ENCODE assay signal across 23 cellular contexts in the genomic region with DNA sequence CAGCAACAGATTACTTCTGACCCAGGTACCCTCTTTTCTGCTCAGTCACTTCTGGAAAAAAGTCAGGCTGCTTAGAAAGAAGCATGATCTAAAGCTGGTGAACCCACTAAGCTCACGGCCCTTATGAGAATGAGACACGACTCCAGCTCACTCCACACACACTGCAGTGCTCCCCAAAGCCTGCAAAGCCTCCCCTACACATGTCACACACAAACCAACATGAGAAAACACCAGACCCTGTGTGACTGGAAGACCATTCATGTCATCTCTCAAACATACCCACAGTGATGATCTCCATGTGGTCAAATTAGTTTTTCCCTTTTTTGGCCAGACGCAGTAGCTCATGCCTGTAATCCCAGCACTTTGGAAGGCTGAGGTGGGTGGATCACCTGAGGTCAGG. TPM values are rescaled to one million over a fixed set of nuclear protein-coding genes. Genes with fewer than 3 reads are reported as not detected.
DNase-seq lines count a peak whose midpoint lies in the region; ATAC-seq lines count a peak whose summit lies in the region.
"Had no signal": no experiment of that assay in that cellular context is flagged by ENCODE, and none has a peak within 500 bp of the region (broad histone marks: within the 10 kb centered on the region; RNA-seq: fewer than 3 reads in every experiment).

No MANE protein-coding gene starts in this region.

- peaks cover 11 to 28% (median 21%) of the 10 kb centered on the region in 3 donors for H3K4me1 Mint-ChIP-seq in T-cell
- peaks cover 28% of the 10 kb centered on the region for H3K4me1 Mint-ChIP-seq in central memory CD8-positive, alpha-beta T cell
- peaks cover 15 to 17% of the 10 kb centered on the region in 2 donors for H3K4me1 Mint-ChIP-seq in stimulated activated naive B cell treated with anti-CD40 and anti-IgM and Interleukin-4, amounts not matched to agents 10 μg/mL and 1 μg/mL and 100 μg/mL, for 72 hours
- H3K4me1 Mint-ChIP-seq: nephron had no signal

- H3K27ac Mint-ChIP-seq in activated naive CD4-positive, alpha-beta T cell treated with anti-CD3 and anti-CD28 coated beads, Interleukin-2, amount 50 U/mL, for 72 hours = peak overlapping the region; percentile 41 to 58
- peak overlapping the region; percentile 24 to 77 for H3K27ac Mint-ChIP-seq in T-cell
- peak overlapping the region; percentile 46 for H3K27ac Mint-ChIP-seq in central memory CD8-positive, alpha-beta T cell (ENCODE audit: low read depth)
- H3K27ac Mint-ChIP-seq in stimulated activated naive B cell treated with anti-CD40 and anti-IgM and Interleukin-4, amounts not matched to agents 10 μg/mL and 1 μg/mL and 100 μg/mL, for 72 hours = peak overlapping the region; percentile 57
- H3K27ac Mint-ChIP-seq: nephron had no signal

- peaks cover 9 to 25% of the 10 kb centered on the region in 2 donors for H3K36me3 Mint-ChIP-seq in activated naive CD4-positive, alpha-beta T cell treated with anti-CD3 and anti-CD28 coated beads, Interleukin-2, amount 50 U/mL, for 72 hours
- H3K36me3 Mint-ChIP-seq in T-cell = peaks cover 47% of the 10 kb centered on the region
- H3K36me3 Mint-ChIP-seq in central memory CD8-positive, alpha-beta T cell (ENCODE audit: insufficient read depth) = peaks cover 52% of the 10 kb centered on the region
- H3K36me3 Mint-ChIP-seq in stimulated activated naive B cell treated with anti-CD40 and anti-IgM and Interleukin-4, amounts not matched to agents 10 μg/mL and 1 μg/mL and 100 μg/mL, for 72 hours = peaks cover 49 to 59% of the 10 kb centered on the region in 2 donors

- H3K27me3 Mint-ChIP-seq in T-cell = no peaks in the 10 kb centered on the region
- no peaks in the 10 kb centered on the region for H3K27me3 Mint-ChIP-seq in central memory CD8-positive, alpha-beta T cell
- H3K27me3 Mint-ChIP-seq in stimulated activated naive B cell treated with anti-CD40 and anti-IgM and Interleukin-4, amounts not matched to agents 10 μg/mL and 1 μg/mL and 100 μg/mL, for 72 hours = no peaks in the 10 kb centered on the region

- DNase-seq in activated naive CD4-positive, alpha-beta T cell treated with anti-CD3 and anti-CD28 coated beads, Interleukin-2, amount 50 U/mL, for 72 hours (ENCODE audit: low spot score in 2 of 2) = no peak
- no peak for DNase-seq in activated naive CD4-positive, alpha-beta T cell (lab: John Stamatoyannopoulos, UW)
- no peak for DNase-seq in T-cell
- no peak for DNase-seq in central memory CD8-positive, alpha-beta T cell (ENCODE audit: low spot score in 2 of 2)
- no peak for DNase-seq in stimulated activated naive B cell treated with anti-CD40 and anti-IgM and Interleukin-4, amounts not matched to agents 10 μg/mL and 1 μg/mL and 100 μg/mL, for 72 hours
- DNase-seq in OCI-M2 (lab: John Stamatoyannopoulos, UW; ENCODE audit: unreplicated experiment) = no peak
- DNase-seq in NCI-H1092 treated with DMSO at 0.1 percent for 48 hours (lab: John Stamatoyannopoulos, UW) = no peak
- DNase-seq: activated CD4-positive, alpha-beta T cell treated with anti-CD3 and anti-CD28 coated beads, Interleukin-2, amount 50 U/mL, for 48 hours; cortex of kidney; DMS153; glutamatergic neuron; mesendoderm; NCI-H1105 treated with DMSO at 0.1 percent for 48 hours; NCI-H2081; NCI-H82; SHP77; sigmoid colon; stimulated activated CD4-positive, alpha-beta T cell treated with anti-CD3 and anti-CD28 coated beads, Interleukin-15, amount 100 ng/mL, for 24 hours; SW 1271; uterus had no signal

- CTCF ChIA-PET in T-cell (lab: Charles Lee) = no interaction called here

- POLR2A ChIA-PET in T-cell (lab: Charles Lee) = interaction anchor here in 1 of 2 donors (1.1 kb wide), 1 partner anchor 16 kb away, joined by 3 read pairs; no protein-coding TSS in a partner anchor

- no peaks in the 10 kb centered on the region for H3K9me3 Mint-ChIP-seq in activated naive CD4-positive, alpha-beta T cell treated with anti-CD3 and anti-CD28 coated beads, Interleukin-2, amount 50 U/mL, for 72 hours
- no peaks in the 10 kb centered on the region for H3K9me3 Mint-ChIP-seq in T-cell
- H3K9me3 Mint-ChIP-seq in central memory CD8-positive, alpha-beta T cell = no peaks in the 10 kb centered on the region
- H3K9me3 Mint-ChIP-seq in stimulated activated naive B cell treated with anti-CD40 and anti-IgM and Interleukin-4, amounts not matched to agents 10 μg/mL and 1 μg/mL and 100 μg/mL, for 72 hours = no peaks in the 10 kb centered on the region
- H3K9me3 Mint-ChIP-seq: nephron had no signal

- H3K4me3 Mint-ChIP-seq in T-cell = no peak overlapping the region
- H3K4me3 Mint-ChIP-seq in central memory CD8-positive, alpha-beta T cell = peak overlapping the region; percentile 34
- H3K4me3 Mint-ChIP-seq in stimulated activated naive B cell treated with anti-CD40 and anti-IgM and Interleukin-4, amounts not matched to agents 10 μg/mL and 1 μg/mL and 100 μg/mL, for 72 hours = no peak overlapping the region
- H3K4me3 Mint-ChIP-seq: nephron had no signal

- no peak for ATAC-seq in activated naive CD4-positive, alpha-beta T cell treated with anti-CD3 and anti-CD28 coated beads, Interleukin-2, amount 50 U/mL, for 72 hours
- ATAC-seq in T-cell (replicated peaks in 1 of 4) (no peak), HG03342 (IDR thresholded peaks at IDR 0.05; ENCODE audit: unreplicated experiment) (no peak)
- ATAC-seq in central memory CD8-positive, alpha-beta T cell (replicated peaks; ENCODE audit: extremely low read depth, poor library complexity, severe bottlenecking) = no peak
- ATAC-seq in stimulated activated naive B cell treated with anti-CD40 and anti-IgM and Interleukin-4, amounts not matched to agents 10 μg/mL and 1 μg/mL and 100 μg/mL, for 72 hours (replicated peaks) = no peak

RNA-seq across cellular contexts. Expression of gene ANKRD61, which starts 0.4 kb away (rescaled TPM):
- total RNA-seq in activated naive CD4-positive, alpha-beta T cell treated with anti-CD3 and anti-CD28 coated beads, Interleukin-2, amount 50 U/mL, for 72 hours = under 1 TPM in 1 of 2 donors, not detected in 1; 0.33 TPM
- total RNA-seq in T-cell = not detected
- total RNA-seq: sigmoid colon, temporal lobe had no signal

RNA-seq across cellular contexts. Expression of gene AIMP2, which starts 22.5 kb away (rescaled TPM):
- total RNA-seq in activated naive CD4-positive, alpha-beta T cell treated with anti-CD3 and anti-CD28 coated beads, Interleukin-2, amount 50 U/mL, for 72 hours = 10 to 100 TPM; 31.5 to 41.2 TPM
- total RNA-seq in T-cell = 10 to 100 TPM in 3 of 5 donors, 1 to 10 TPM in 2; 7.8 to 17.4 (median 14.1) TPM

RNA-seq across cellular contexts. Expression of gene PMS2, which starts 22.7 kb away (rescaled TPM):
- 10 to 100 TPM; 18.1 to 24.0 TPM for total RNA-seq in activated naive CD4-positive, alpha-beta T cell treated with anti-CD3 and anti-CD28 coated beads, Interleukin-2, amount 50 U/mL, for 72 hours
- 10 to 100 TPM; 13.5 to 21.0 (median 20.0) TPM for total RNA-seq in T-cell

RNA-seq across cellular contexts. Expression of gene EIF2AK1, which starts 27.4 kb away (rescaled TPM):
- total RNA-seq in activated naive CD4-positive, alpha-beta T cell treated with anti-CD3 and anti-CD28 coated beads, Interleukin-2, amount 50 U/mL, for 72 hours = 100 to 1,000 TPM; 120 to 131 TPM
- total RNA-seq in T-cell = 10 to 100 TPM; 55.8 to 82.6 (median 69.9) TPM
